15 cellular contexts compared by ENCODE assay signal in genomic region chr9:36690769-36691168, GRCh38.
DNase-seq lines count a peak whose midpoint lies in the region; ATAC-seq and TF ChIP-seq lines count a peak whose summit lies in the region.
"Had no signal": no experiment of that assay in that cellular context is flagged by ENCODE, and none has a peak within 500 bp of the region (broad histone marks: within the 10 kb centered on the region; RNA-seq: fewer than 3 reads in every experiment).

No MANE protein-coding gene starts in this region.

- peaks cover 19% of the 10 kb centered on the region for H3K27me3 ChIP-seq in foreskin keratinocyte
- H3K27me3 ChIP-seq: BLaER1 treated with 17β-estradiol and CSF1 and Interleukin-3, amounts not matched to agents 10 nM and 100 nM had no signal

- H3K4me3 Mint-ChIP-seq in activated B cell treated with CpG ODN at 0.5 μM for 24 hours: no peak overlapping the region
- no peak overlapping the region for H3K4me3 Mint-ChIP-seq in stimulated activated memory B cell treated with anti-CD40 and anti-IgM and Interleukin-4, amounts not matched to agents 10 μg/mL and 1 μg/mL and 100 μg/mL, for 72 hours
- H3K4me3 Mint-ChIP-seq: T-helper 17 cell had no signal

- H3K27ac ChIP-seq in foreskin keratinocyte: no peak overlapping the region
- H3K27ac ChIP-seq: BLaER1 treated with 17β-estradiol and CSF1 and Interleukin-3, amounts not matched to agents 10 nM and 100 nM had no signal

- H3K4me1 ChIP-seq in foreskin keratinocyte: no peaks in the 10 kb centered on the region

- peak; percentile 81 for DNase-seq in MV-4-11 (lab: John Stamatoyannopoulos, UW)
- no peak for DNase-seq in activated B cell treated with CpG ODN at 0.5 μM for 24 hours
- no peak for DNase-seq in foreskin keratinocyte
- no peak for DNase-seq in SK-N-DZ (ENCODE audit: low spot score)
- no peak for DNase-seq in mucosa of gallbladder (ENCODE audit: low spot score)
- DNase-seq: EL, HCEC 1CT, IMR-90, NCI-H1092, NCI-H1694, NCI-H2107, T-helper 17 cell had no signal

- TF ChIP-seq CTCF in activated B cell treated with CpG ODN at 0.5 μM for 24 hours (IDR thresholded peaks at IDR 0.05) (no peak), foreskin keratinocyte (conservative IDR thresholded peaks at IDR 0.05) (no peak)

- ATAC-seq in GM18511 (IDR thresholded peaks at IDR 0.05; ENCODE audit: unreplicated experiment) (peak; percentile 50), activated B cell treated with CpG ODN at 0.5 μM for 24 hours (ENCODE audit: low read depth) (peak; percentile 37), foreskin keratinocyte (no peak)
- peak; percentile 56 for ATAC-seq in stimulated activated memory B cell treated with anti-CD40 and anti-IgM and Interleukin-4, amounts not matched to agents 10 μg/mL and 1 μg/mL and 100 μg/mL, for 72 hours
- ATAC-seq: T-helper 17 cell had no signal

- no peak overlapping the region for H3K27ac Mint-ChIP-seq in activated B cell treated with CpG ODN at 0.5 μM for 24 hours
- H3K27ac Mint-ChIP-seq in stimulated activated memory B cell treated with anti-CD40 and anti-IgM and Interleukin-4, amounts not matched to agents 10 μg/mL and 1 μg/mL and 100 μg/mL, for 72 hours: no peak overlapping the region
- H3K27ac Mint-ChIP-seq: T-helper 17 cell had no signal

- no peaks in the 10 kb centered on the region for H3K36me3 Mint-ChIP-seq in activated B cell treated with CpG ODN at 0.5 μM for 24 hours (ENCODE audit: low read depth)
- no peaks in the 10 kb centered on the region for H3K36me3 Mint-ChIP-seq in stimulated activated memory B cell treated with anti-CD40 and anti-IgM and Interleukin-4, amounts not matched to agents 10 μg/mL and 1 μg/mL and 100 μg/mL, for 72 hours

- intact Hi-C loops in activated B cell treated with CpG ODN at 0.5 μM for 24 hours (cut with micrococcal nuclease): no loop called here

- H3K27me3 Mint-ChIP-seq in activated B cell treated with CpG ODN at 0.5 μM for 24 hours: no peaks in the 10 kb centered on the region
- H3K27me3 Mint-ChIP-seq in stimulated activated memory B cell treated with anti-CD40 and anti-IgM and Interleukin-4, amounts not matched to agents 10 μg/mL and 1 μg/mL and 100 μg/mL, for 72 hours: no peaks in the 10 kb centered on the region

- CTCF ChIA-PET in activated B cell treated with CpG ODN at 0.5 μM for 24 hours (lab: Charles Lee): no interaction called here

- POLR2A ChIA-PET in activated B cell treated with CpG ODN at 0.5 μM for 24 hours (lab: Charles Lee): no interaction called here

- no peaks in the 10 kb centered on the region for H3K9me3 Mint-ChIP-seq in activated B cell treated with CpG ODN at 0.5 μM for 24 hours
- H3K9me3 Mint-ChIP-seq in stimulated activated memory B cell treated with anti-CD40 and anti-IgM and Interleukin-4, amounts not matched to agents 10 μg/mL and 1 μg/mL and 100 μg/mL, for 72 hours: no peaks in the 10 kb centered on the region

- peaks cover 15% of the 10 kb centered on the region for H3K4me1 Mint-ChIP-seq in activated B cell treated with CpG ODN at 0.5 μM for 24 hours
- peaks cover 21% of the 10 kb centered on the region for H3K4me1 Mint-ChIP-seq in stimulated activated memory B cell treated with anti-CD40 and anti-IgM and Interleukin-4, amounts not matched to agents 10 μg/mL and 1 μg/mL and 100 μg/mL, for 72 hours
- H3K4me1 Mint-ChIP-seq: T-helper 17 cell had no signal
